In the genomic region with DNA sequence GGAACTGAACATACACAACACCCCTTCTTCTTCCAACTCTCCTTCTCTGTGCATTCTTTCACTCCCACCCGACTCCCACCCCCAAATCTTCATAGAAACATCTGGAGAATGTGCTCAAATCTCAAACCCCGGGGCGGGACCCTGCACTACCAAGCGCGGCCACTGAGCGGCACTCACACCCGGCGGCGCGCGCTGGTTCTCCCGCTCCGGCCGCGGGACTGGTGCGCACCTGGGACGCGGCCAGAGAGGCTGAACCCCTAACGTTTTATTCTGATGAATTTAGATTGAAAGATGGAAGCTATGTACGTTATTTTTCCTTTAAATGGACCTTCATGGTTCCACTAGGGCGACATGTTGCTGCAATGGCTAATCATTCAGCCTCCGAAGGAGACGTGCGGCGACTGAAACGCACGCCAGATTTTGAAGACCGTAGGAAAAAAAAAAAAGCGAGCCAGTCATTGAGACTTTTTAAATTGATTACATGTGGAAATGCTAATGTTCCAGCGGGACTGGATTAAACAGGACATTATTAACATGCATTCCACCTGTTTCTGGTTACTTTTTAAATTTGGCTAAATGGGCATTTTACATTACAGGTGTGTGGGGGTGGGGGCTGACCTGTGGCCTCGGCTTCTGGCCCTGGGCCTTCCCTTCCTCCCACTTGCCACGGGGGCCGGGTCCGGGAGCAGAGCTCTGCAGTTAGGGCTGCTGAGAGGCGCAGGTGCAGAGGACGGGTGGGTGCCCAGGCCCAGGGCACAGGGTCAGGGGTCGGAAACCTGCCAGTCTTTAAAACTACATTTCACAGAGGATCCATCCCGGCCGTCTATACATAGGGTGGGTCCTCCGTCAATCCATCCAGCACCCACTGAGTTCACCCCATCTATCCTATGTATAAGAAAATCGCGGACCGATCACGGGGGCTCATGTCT, we compare ENCODE assay signal across 8 cellular contexts.
A peak's percentile ranks its signal among the peaks of the same experiment; 100 is the strongest.
DNase-seq lines count a peak whose midpoint lies in the region; ATAC-seq and TF ChIP-seq lines count a peak whose summit lies in the region.

No MANE protein-coding gene starts in this region.

- no peaks in the 10 kb centered on the region for H3K9me2 ChIP-seq in SU-DHL-6 (replicated peaks; ENCODE audit: insufficient read depth, low read length)

- no peaks in the 10 kb centered on the region for H3K4me1 ChIP-seq in right cardiac atrium (ENCODE audit: control insufficient read depth, insufficient read depth, low read length)
- no peaks in the 10 kb centered on the region for H3K4me1 ChIP-seq in smooth muscle cell (ENCODE audit: low read depth)

- no peaks in the 10 kb centered on the region for H3K79me2 ChIP-seq in SU-DHL-6 (ENCODE audit: insufficient read depth, low read length)
- no peaks in the 10 kb centered on the region for H3K79me2 ChIP-seq in smooth muscle cell (ENCODE audit: low read depth)

- no peak overlapping the region for H3K9ac ChIP-seq in SU-DHL-6 (ENCODE audit: low read length)
- H3K9ac ChIP-seq in smooth muscle cell (ENCODE audit: low read depth): no peak overlapping the region

- H3K4me3 ChIP-seq in HFF-Myc (replicated peaks; ENCODE audit: low read depth, low read length) (no peak overlapping the region), SU-DHL-6 (ENCODE audit: insufficient read depth, low read length, poor library complexity, severe bottlenecking) (no peak overlapping the region), right cardiac atrium (ENCODE audit: low read length) (no peak overlapping the region), smooth muscle cell (no peak overlapping the region)

- H3K27ac ChIP-seq in SU-DHL-6 (ENCODE audit: low read depth, low read length) (no peak overlapping the region), right cardiac atrium (ENCODE audit: low read length) (no peak overlapping the region), smooth muscle cell (ENCODE audit: low read depth) (no peak overlapping the region)

- H3F3A ChIP-seq in SU-DHL-6 (ENCODE audit: insufficient read depth) (no peaks in the 10 kb centered on the region), smooth muscle cell (ENCODE audit: low read depth) (peaks cover 8% of the 10 kb centered on the region)

- WGBS in right cardiac atrium: 35% methylated on average over 44 of the region's 44 CpGs
- 41% methylated on average over 44 of the region's 44 CpGs for WGBS in smooth muscle cell (ENCODE audit: low lambda C conversion rate)

- TF ChIP-seq CTCF in HFF-Myc (IDR thresholded peaks at IDR 0.05; ENCODE audit: low read depth, low read length, missing control alignments): peak; percentile 87
- TF ChIP-seq CTCF in SU-DHL-6 (IDR thresholded peaks at IDR 0.05; ENCODE audit: insufficient read depth, low read length, poor library complexity, severe bottlenecking): peak; percentile 79
- peak; percentile 93 for TF ChIP-seq CTCF in smooth muscle cell (IDR thresholded peaks at IDR 0.05; ENCODE audit: borderline replicate concordance, insufficient read depth, poor library complexity, severe bottlenecking)

- no peaks in the 10 kb centered on the region for H3K27me3 ChIP-seq in SU-DHL-6 (ENCODE audit: low read length)
- no peaks in the 10 kb centered on the region for H3K27me3 ChIP-seq in right cardiac atrium (ENCODE audit: control insufficient read depth, insufficient read depth)
- H3K27me3 ChIP-seq in smooth muscle cell (ENCODE audit: low read depth): no peaks in the 10 kb centered on the region

- H3K9me3 ChIP-seq in SU-DHL-6 (ENCODE audit: insufficient read depth, low read length): peaks cover 9% of the 10 kb centered on the region; the same call in 1 of the 2 replicates
- peaks cover 3% of the 10 kb centered on the region for H3K9me3 ChIP-seq in right cardiac atrium (ENCODE audit: control insufficient read depth, low read length)
- peaks cover 1% of the 10 kb centered on the region for H3K9me3 ChIP-seq in smooth muscle cell (replicated peaks; ENCODE audit: low read depth)

- intact Hi-C loops in right cardiac atrium (cut with DNase I): loop anchor here in 3 of 4 donors (2.0 to 5.0 kb wide), 2 partner anchors 154 to 156 kb away; no protein-coding TSS in a partner anchor

- DNase-seq in Daoy (ENCODE audit: low read depth): peak; percentile 55
- no peak for DNase-seq in HFF-Myc (ENCODE audit: extremely low read depth, low read depth)
- DNase-seq in activated naive CD8-positive, alpha-beta T cell treated with anti-CD3 and anti-CD28 coated beads, Interleukin-2, amount 50 U/mL, for 16 hours (ENCODE audit: low read depth, low spot score): peak; percentile 38
- peak in 2 of 3 donors; percentile 78 to 82 for DNase-seq in right cardiac atrium
- DNase-seq in smooth muscle cell (lab: John Stamatoyannopoulos, UW; ENCODE audit: unreplicated experiment): peak; percentile 13
- no peak for DNase-seq in NCI-H2196 (lab: John Stamatoyannopoulos, UW; ENCODE audit: unreplicated experiment)

- H3K4me2 ChIP-seq in SU-DHL-6 (ENCODE audit: low read depth, low read length, poor library complexity, severe bottlenecking): no peak overlapping the region
- peak overlapping the region; percentile 78 for H3K4me2 ChIP-seq in smooth muscle cell

- H3K36me3 ChIP-seq in SU-DHL-6 (ENCODE audit: low read length): no peaks in the 10 kb centered on the region
- peaks cover 1% of the 10 kb centered on the region for H3K36me3 ChIP-seq in smooth muscle cell (ENCODE audit: low read depth)

- H2AFZ ChIP-seq in SU-DHL-6 (ENCODE audit: low read depth, low read length, severe bottlenecking): no peak overlapping the region
- H2AFZ ChIP-seq in smooth muscle cell (ENCODE audit: low read depth): no peak overlapping the region

- no peaks in the 10 kb centered on the region for H4K20me1 ChIP-seq in SU-DHL-6 (ENCODE audit: low read depth, low read length)
- no peaks in the 10 kb centered on the region for H4K20me1 ChIP-seq in smooth muscle cell (ENCODE audit: low read depth)

- ATAC-seq in right cardiac atrium (peak; percentile 59 to 68), GM18861 (IDR thresholded peaks at IDR 0.05; ENCODE audit: unreplicated experiment) (no peak)

Comparison
In these comparisons a context has a peak if more than half of its experiments do, and no peak if none do; other contexts are left out.
1. DNase-seq: peak in Daoy (single experiment), activated naive CD8-positive, alpha-beta T cell treated with anti-CD3 and anti-CD28 coated beads, Interleukin-2, amount 50 U/mL, for 16 hours (single experiment), right cardiac atrium (2 of 3) and smooth muscle cell (single experiment); none in HFF-Myc (single experiment) and NCI-H2196 (single experiment).
2. Peak in every context shown above with its lines, with median percentiles within 50 percentile points of each other: CTCF ChIP-seq.